Comparison of ENCODE assay signal across 19 cellular contexts in genomic region chr2:196409376-196409775, GRCh38.
DNase-seq lines count a peak whose midpoint lies in the region; ATAC-seq and TF ChIP-seq lines count a peak whose summit lies in the region.
"Had no signal": no experiment of that assay in that cellular context is flagged by ENCODE, and none has a peak within 500 bp of the region (broad histone marks: within the 10 kb centered on the region; RNA-seq: fewer than 3 reads in every experiment).

No MANE protein-coding gene starts in this region.

- H3K27ac Mint-ChIP-seq in T-cell, result no peak overlapping the region
- H3K27ac Mint-ChIP-seq: activated naive CD8-positive, alpha-beta T cell treated with anti-CD3 and anti-CD28 coated beads for 36 hours; B cell; progenitor cell of endocrine pancreas had no signal

- no peaks in the 10 kb centered on the region for H3K4me1 ChIP-seq in SJCRH30

- H3K36me3 ChIP-seq in SJCRH30, result no peaks in the 10 kb centered on the region

- CTCF ChIA-PET in T-cell (lab: Charles Lee), result no interaction called here

- peaks cover 0 to 2% (median 1%) of the 10 kb centered on the region in 3 donors for H3K4me1 Mint-ChIP-seq in T-cell
- H3K4me1 Mint-ChIP-seq: activated naive CD8-positive, alpha-beta T cell treated with anti-CD3 and anti-CD28 coated beads for 36 hours had no signal

- TF ChIP-seq POLR2A in lower leg skin (IDR thresholded peaks at IDR 0.05), result no peak

- peaks cover 4 to 8% of the 10 kb centered on the region in 2 donors for H3K27me3 Mint-ChIP-seq in T-cell
- H3K27me3 Mint-ChIP-seq: naive B cell, progenitor cell of endocrine pancreas had no signal

- no peaks in the 10 kb centered on the region for H3K9me3 Mint-ChIP-seq in T-cell
- H3K9me3 Mint-ChIP-seq: activated naive CD8-positive, alpha-beta T cell treated with anti-CD3 and anti-CD28 coated beads for 36 hours; naive B cell had no signal

- H3K9me3 ChIP-seq in SJCRH30 (replicated peaks), result no peaks in the 10 kb centered on the region

- TF ChIP-seq CTCF in lower leg skin (IDR thresholded peaks at IDR 0.05), result no peak

- ATAC-seq in GM18520 (IDR thresholded peaks at IDR 0.05; ENCODE audit: unreplicated experiment), result peak; percentile 30
- ATAC-seq in GM21526 (IDR thresholded peaks at IDR 0.05; ENCODE audit: low FRiP score, unreplicated experiment), result peak; percentile 41
- peak; percentile 22 for ATAC-seq in HG03175 (IDR thresholded peaks at IDR 0.05; ENCODE audit: unreplicated experiment)
- no peak for ATAC-seq in T-cell (replicated peaks in 1 of 4)
- ATAC-seq: HepG2 had no signal

- no peaks in the 10 kb centered on the region for H3K27me3 ChIP-seq in SJCRH30

- H3K4me3 ChIP-seq in lower leg skin (ENCODE audit: low read depth, poor library complexity, severe bottlenecking) (no peak overlapping the region), SJCRH30 (no peak overlapping the region)

- no peak overlapping the region for H3K27ac ChIP-seq in SJCRH30
- H3K27ac ChIP-seq: RWPE1 had no signal

- WGBS in lower leg skin, 2 donors, result 90 to 99% methylated on average over 3 of the region's 3 CpGs

- H3K4me3 Mint-ChIP-seq in T-cell, result no peak overlapping the region
- H3K4me3 Mint-ChIP-seq: activated naive CD8-positive, alpha-beta T cell treated with anti-CD3 and anti-CD28 coated beads for 36 hours; B cell; naive B cell had no signal

- intact Hi-C loops in lower leg skin (cut with DNase I; ENCODE audit: low total_unique reads), result no loop called here

- no peaks in the 10 kb centered on the region for H3K36me3 Mint-ChIP-seq in T-cell
- H3K36me3 Mint-ChIP-seq: activated naive CD8-positive, alpha-beta T cell treated with anti-CD3 and anti-CD28 coated beads for 36 hours; naive B cell had no signal

- POLR2A ChIA-PET in T-cell (lab: Charles Lee), result no interaction called here

- peak; percentile 7 for DNase-seq in glomerular visceral epithelial cell (ENCODE audit: extremely low spot score)
- DNase-seq in lower leg skin (ENCODE audit: low spot score in 2 of 2), result no peak
- DNase-seq in SJCRH30, result no peak
- no peak for DNase-seq in NCI-H1417 (lab: John Stamatoyannopoulos, UW)
- DNase-seq in T-cell, result no peak
- DNase-seq: activated naive CD8-positive, alpha-beta T cell treated with anti-CD3 and anti-CD28 coated beads for 36 hours; activated T-cell treated with anti-CD3 and anti-CD28 coated beads for 4 hours; caudate nucleus; effector memory CD4-positive, alpha-beta T cell; naive B cell; NCI-H2081; NCI-H69 had no signal

Comparison
In these comparisons a context has a peak if more than half of its experiments do, and no peak if none do; other contexts are left out.
1. ATAC-seq: peak in GM18520 (single experiment), GM21526 (single experiment) and HG03175 (single experiment); none in T-cell (0 of 4).